Comparison of ENCODE assay signal across 8 cellular contexts in the genomic region with DNA sequence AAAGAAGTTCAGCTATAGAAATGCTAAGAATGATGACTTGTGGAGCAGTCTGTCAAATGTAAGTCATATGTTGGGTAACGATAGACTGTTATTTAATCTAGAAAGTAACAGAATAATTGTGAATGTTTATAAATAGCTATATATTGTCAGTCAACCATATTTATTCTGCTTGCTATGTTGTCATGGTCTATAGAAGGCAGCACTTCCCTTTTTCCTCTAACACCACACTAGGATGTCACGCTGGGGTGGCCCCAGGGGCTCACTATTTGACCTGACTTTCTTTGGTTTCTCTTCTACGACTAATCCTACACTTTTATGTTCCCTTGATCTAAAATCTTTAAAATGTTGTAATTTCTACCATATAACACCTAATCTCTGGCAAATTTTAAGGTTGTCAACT. TPM values are rescaled to one million over a fixed set of nuclear protein-coding genes. Genes with fewer than 3 reads are reported as not detected.
A peak's percentile ranks its signal among the peaks of the same experiment; 100 is the strongest.
DNase-seq lines count a peak whose midpoint lies in the region; ATAC-seq, FAIRE-seq and TF ChIP-seq lines count a peak whose summit lies in the region.

No MANE protein-coding gene starts in this region.

- no peaks in the 10 kb centered on the region for H3K9me3 Mint-ChIP-seq in activated naive CD4-positive, alpha-beta T cell treated with anti-CD3 and anti-CD28 coated beads, Interleukin-2, amount 50 U/mL, for 72 hours

- CTCF ChIA-PET in GM10248 (lab: Yijun Ruan, JAX): interaction anchor here (0.7 to 2.1 kb wide), 15 partner anchors 8 to 246 kb away, joined by 3 to 11 read pairs (median 5); partner anchors contain the start of genes ERAP2, LIX1 and LNPEP

- H3K9ac ChIP-seq in colonic mucosa (ENCODE audit: low read depth in 2 of 2, low read length in 2 of 2): no peak overlapping the region

- POLR2A ChIA-PET in GM10248 (lab: Yijun Ruan, JAX): no interaction called here

- no peak overlapping the region for H3K4me3 ChIP-seq in colonic mucosa

- FAIRE-seq in H54 (lab: Jason Lieb, UNC): no peak

- no peaks in the 10 kb centered on the region for H3K36me3 ChIP-seq in colonic mucosa

- TF ChIP-seq CTCF in GM10248 (IDR thresholded peaks at IDR 0.05; ENCODE audit: control extremely low read depth, extremely low read depth, low read depth, missing control alignments) (peak; percentile 1), colonic mucosa (IDR thresholded peaks at IDR 0.05) (no peak)

- H3K27me3 ChIP-seq in colonic mucosa: no peaks in the 10 kb centered on the region

- DNase-seq in GM10248 (ENCODE audit: extremely low spot score) (peak; percentile 59), DMS53 treated with DMSO at 0.1 percent for 48 hours (lab: John Stamatoyannopoulos, UW; ENCODE audit: unreplicated experiment) (no peak), colonic mucosa (no peak), NCI-H1694 treated with DMSO at 0.1 percent for 48 hours (lab: John Stamatoyannopoulos, UW) (no peak), H54 (ENCODE audit: insufficient read length, low spot score) (no peak)
- no peak for DNase-seq in activated naive CD4-positive, alpha-beta T cell treated with anti-CD3 and anti-CD28 coated beads, Interleukin-2, amount 50 U/mL, for 72 hours (ENCODE audit: low spot score in 2 of 2)

- no peak for TF ChIP-seq POLR2A in H54 (IDR thresholded peaks at IDR 0.05; ENCODE audit: low read depth, low read length)

- no peaks in the 10 kb centered on the region for H3K9me3 ChIP-seq in colonic mucosa

- no peaks in the 10 kb centered on the region for H3K4me1 ChIP-seq in colonic mucosa

- intact Hi-C loops in colonic mucosa (cut with DNase I): no loop called here

- ATAC-seq in GM19468 (IDR thresholded peaks at IDR 0.05; ENCODE audit: extremely low read depth, unreplicated experiment) (peak; percentile 78), HG03457 (IDR thresholded peaks at IDR 0.05; ENCODE audit: unreplicated experiment) (peak; percentile 90)
- peak; percentile 46 to 83 for ATAC-seq in activated naive CD4-positive, alpha-beta T cell treated with anti-CD3 and anti-CD28 coated beads, Interleukin-2, amount 50 U/mL, for 72 hours

- peaks cover 31 to 66% of the 10 kb centered on the region in 2 donors for H3K36me3 Mint-ChIP-seq in activated naive CD4-positive, alpha-beta T cell treated with anti-CD3 and anti-CD28 coated beads, Interleukin-2, amount 50 U/mL, for 72 hours

- H3K27ac ChIP-seq in colonic mucosa: no peak overlapping the region

- H3K27ac Mint-ChIP-seq in activated naive CD4-positive, alpha-beta T cell treated with anti-CD3 and anti-CD28 coated beads, Interleukin-2, amount 50 U/mL, for 72 hours: peak overlapping the region; percentile 95 to 97

RNA-seq across cellular contexts. Expression of gene ERAP2, which starts 20.5 kb away (rescaled TPM):
- 10 to 100 TPM; 34.4 to 87.8 TPM for total RNA-seq in activated naive CD4-positive, alpha-beta T cell treated with anti-CD3 and anti-CD28 coated beads, Interleukin-2, amount 50 U/mL, for 72 hours
- total RNA-seq in colonic mucosa: 10 to 100 TPM; 18.3 to 26.7 TPM

RNA-seq across cellular contexts. Expression of gene LNPEP, which starts 39.1 kb away (rescaled TPM):
- 10 to 100 TPM; 60.4 to 64.7 TPM for total RNA-seq in activated naive CD4-positive, alpha-beta T cell treated with anti-CD3 and anti-CD28 coated beads, Interleukin-2, amount 50 U/mL, for 72 hours
- total RNA-seq in colonic mucosa: 10 to 100 TPM; 23.7 to 34.9 TPM
